8 cellular contexts compared by ENCODE assay signal in the genomic region with DNA sequence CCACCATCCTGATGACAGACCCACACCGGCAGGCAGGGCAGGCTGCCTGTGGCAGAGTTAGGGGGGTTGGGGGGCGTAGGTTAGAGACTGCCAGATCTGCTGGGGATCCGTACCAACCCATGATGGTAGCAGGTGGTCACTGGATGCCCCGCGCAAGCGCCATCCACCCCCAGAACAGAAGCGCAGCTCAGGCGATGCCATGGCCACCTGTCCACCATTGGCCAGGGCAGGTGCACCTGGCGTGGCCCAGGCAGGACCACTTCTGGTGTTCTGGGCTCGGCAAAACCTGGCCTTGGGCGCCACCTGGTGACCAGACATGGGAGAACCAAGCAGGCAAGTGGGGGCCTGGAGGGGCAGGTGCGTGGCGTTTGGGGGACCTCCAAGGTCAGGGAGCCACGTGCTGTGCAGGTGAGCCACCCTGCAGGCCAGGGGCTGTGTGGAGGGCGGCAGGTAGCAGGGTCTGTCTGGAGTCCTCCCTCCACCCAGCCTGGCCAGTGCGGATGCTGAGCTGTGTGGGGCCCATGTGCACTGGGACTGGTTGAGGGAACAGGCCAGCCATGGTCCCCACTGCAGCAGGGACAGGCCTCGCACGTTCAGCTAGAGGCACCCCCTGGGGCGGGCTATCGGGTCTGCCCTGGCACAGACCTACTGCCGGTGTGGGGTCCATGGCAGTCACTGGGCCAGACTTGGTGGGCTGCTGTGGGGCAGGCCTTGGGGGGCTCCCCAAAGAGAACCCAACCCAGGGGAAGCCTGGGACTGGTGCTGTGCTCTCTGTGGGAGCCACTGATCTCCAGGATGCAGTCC. TPM values are rescaled to one million over a fixed set of nuclear protein-coding genes. Genes with fewer than 3 reads are reported as not detected.
DNase-seq lines count a peak whose midpoint lies in the region; ATAC-seq and TF ChIP-seq lines count a peak whose summit lies in the region.

No MANE protein-coding gene starts in this region.

- no peak overlapping the region for H3K4me3 ChIP-seq in PC-3 (ENCODE audit: low read length)
- H3K4me3 ChIP-seq in fibroblast of pulmonary artery (replicated peaks; ENCODE audit: low read depth, low read length): no peak overlapping the region
- H3K4me3 ChIP-seq in thyroid gland (replicated peaks in 1 of 3): no peak overlapping the region

- H3K4me1 Mint-ChIP-seq in activated T-helper 1 cell treated with anti-CD3 and anti-CD28 coated beads, Interleukin-12 subunit alpha, Interleukin-12 subunit beta, Interleukin-2, Interleukin-4 antibody, amounts not matched to agents 30 ng/mL and 10 ng/mL and 1 ng/mL, durations not matched to agents 14 hours and 24 hours and 36 hours (ENCODE audit: low read depth): no peaks in the 10 kb centered on the region
- peaks cover 30% of the 10 kb centered on the region for H3K4me1 Mint-ChIP-seq in osteocyte (ENCODE audit: unreplicated experiment)

- no peaks in the 10 kb centered on the region for H4K20me1 ChIP-seq in PC-3 (ENCODE audit: low read length)

- no peaks in the 10 kb centered on the region for H3K9me3 ChIP-seq in PC-3 (ENCODE audit: low read length)
- H3K9me3 ChIP-seq in thyroid gland: no peaks in the 10 kb centered on the region

- peak; percentile 87 for DNase-seq in COR-L47 (lab: John Stamatoyannopoulos, UW)
- DNase-seq in HT-29 (ENCODE audit: low spot score): peak; percentile 75
- peak; percentile 76 for DNase-seq in PC-3
- peak; percentile 61 for DNase-seq in activated T-helper 1 cell treated with anti-CD3 and anti-CD28 coated beads, Interleukin-12 subunit alpha, Interleukin-12 subunit beta, Interleukin-2, Interleukin-4 antibody, amounts not matched to agents 30 ng/mL and 10 ng/mL and 1 ng/mL, durations not matched to agents 14 hours and 24 hours and 36 hours (ENCODE audit: low spot score)
- peak; percentile 56 for DNase-seq in fibroblast of pulmonary artery (ENCODE audit: low read depth)
- DNase-seq in osteocyte (ENCODE audit: extremely low spot score, unreplicated experiment): no peak
- peak; percentile 72 to 76 for DNase-seq in thyroid gland

- H3K27me3 ChIP-seq in PC-3 (ENCODE audit: low read length): no peaks in the 10 kb centered on the region
- no peaks in the 10 kb centered on the region for H3K27me3 ChIP-seq in thyroid gland

- H2AFZ ChIP-seq in PC-3 (ENCODE audit: low read length): no peak overlapping the region

- TF ChIP-seq CTCF in PC-3 (conservative IDR thresholded peaks at IDR 0.05; ENCODE audit: low read depth, low read length) (peak; percentile 96), fibroblast of pulmonary artery (IDR thresholded peaks at IDR 0.05; ENCODE audit: low read length, missing control alignments) (peak; percentile 81), osteocyte (IDR thresholded peaks at IDR 0.05) (peak; percentile 97), thyroid gland (IDR thresholded peaks at IDR 0.05) (peak; percentile 78 to 96 (median 92))

- H3K4me2 ChIP-seq in PC-3 (ENCODE audit: low read length): no peak overlapping the region

- WGBS in thyroid gland, 2 donors: 14 to 22% methylated on average over 9 to 13 of the region's 21 CpGs

- H3K79me2 ChIP-seq in PC-3 (ENCODE audit: low read length): no peaks in the 10 kb centered on the region

- H3K4me3 Mint-ChIP-seq in activated T-helper 1 cell treated with anti-CD3 and anti-CD28 coated beads, Interleukin-12 subunit alpha, Interleukin-12 subunit beta, Interleukin-2, Interleukin-4 antibody, amounts not matched to agents 30 ng/mL and 10 ng/mL and 1 ng/mL, durations not matched to agents 14 hours and 24 hours and 36 hours: no peak overlapping the region
- H3K4me3 Mint-ChIP-seq in osteocyte (ENCODE audit: unreplicated experiment): no peak overlapping the region

- H3K4me1 ChIP-seq in PC-3 (ENCODE audit: insufficient read depth, low read length) (peaks cover 19% of the 10 kb centered on the region), thyroid gland (peaks cover 44 to 84% of the 10 kb centered on the region in 2 donors)

- H3K27ac ChIP-seq in PC-3 (ENCODE audit: low read length) (no peak overlapping the region), thyroid gland (no peak overlapping the region)

- intact Hi-C loops in PC-3 (cut with micrococcal nuclease) (loop anchor here (1.0 kb wide), 1 partner anchor 26 kb away; no protein-coding TSS in a partner anchor), thyroid gland (cut with DNase I) (loop anchor here (2.0 kb wide), 2 partner anchors 28 to 46 kb away; no protein-coding TSS in a partner anchor)
- intact Hi-C loops in activated T-helper 1 cell treated with anti-CD3 and anti-CD28 coated beads, Interleukin-12 subunit alpha, Interleukin-12 subunit beta, Interleukin-2, Interleukin-4 antibody, amounts not matched to agents 30 ng/mL and 10 ng/mL and 1 ng/mL, durations not matched to agents 14 hours and 24 hours and 36 hours (cut with micrococcal nuclease): loop anchor here (1.0 kb wide), 2 partner anchors 29 to 47 kb away; no protein-coding TSS in a partner anchor

- no peak for TF ChIP-seq POLR2A in thyroid gland (IDR thresholded peaks at IDR 0.05)

- no peaks in the 10 kb centered on the region for H3K9me3 Mint-ChIP-seq in activated T-helper 1 cell treated with anti-CD3 and anti-CD28 coated beads, Interleukin-12 subunit alpha, Interleukin-12 subunit beta, Interleukin-2, Interleukin-4 antibody, amounts not matched to agents 30 ng/mL and 10 ng/mL and 1 ng/mL, durations not matched to agents 14 hours and 24 hours and 36 hours
- H3K9me3 Mint-ChIP-seq in osteocyte (ENCODE audit: unreplicated experiment): no peaks in the 10 kb centered on the region

- H3K27me3 Mint-ChIP-seq in activated T-helper 1 cell treated with anti-CD3 and anti-CD28 coated beads, Interleukin-12 subunit alpha, Interleukin-12 subunit beta, Interleukin-2, Interleukin-4 antibody, amounts not matched to agents 30 ng/mL and 10 ng/mL and 1 ng/mL, durations not matched to agents 14 hours and 24 hours and 36 hours (ENCODE audit: insufficient read depth): no peaks in the 10 kb centered on the region
- H3K27me3 Mint-ChIP-seq in osteocyte (ENCODE audit: unreplicated experiment): no peaks in the 10 kb centered on the region

- CTCF ChIA-PET in PC-3 (lab: Charles Lee): interaction anchor here (0.6 to 1.0 kb wide), 3 partner anchors 11 to 29 kb away, joined by 3 to 8 read pairs (median 5); no protein-coding TSS in a partner anchor

- no peaks in the 10 kb centered on the region for H3K36me3 Mint-ChIP-seq in activated T-helper 1 cell treated with anti-CD3 and anti-CD28 coated beads, Interleukin-12 subunit alpha, Interleukin-12 subunit beta, Interleukin-2, Interleukin-4 antibody, amounts not matched to agents 30 ng/mL and 10 ng/mL and 1 ng/mL, durations not matched to agents 14 hours and 24 hours and 36 hours (ENCODE audit: low read depth)
- H3K36me3 Mint-ChIP-seq in osteocyte (ENCODE audit: unreplicated experiment): no peaks in the 10 kb centered on the region

- no peak overlapping the region for H3K9ac ChIP-seq in PC-3 (ENCODE audit: low read length)

- no peaks in the 10 kb centered on the region for H3K9me2 ChIP-seq in PC-3 (replicated peaks; ENCODE audit: low read length)

- peak; percentile 75 for ATAC-seq in PC-3
- ATAC-seq in GM21528 (IDR thresholded peaks at IDR 0.05; ENCODE audit: low FRiP score, unreplicated experiment): no peak

- POLR2A ChIA-PET in PC-3 (lab: Charles Lee; ENCODE audit: unreplicated experiment): interaction anchor here (0.5 kb wide), 1 partner anchor 17 kb away, joined by 44 read pairs; no protein-coding TSS in a partner anchor

- BruUV-seq in PC-3 (replicated peaks; lab: Mats Ljungman, UMichigan): no TSS peak

- H3K27ac Mint-ChIP-seq in activated T-helper 1 cell treated with anti-CD3 and anti-CD28 coated beads, Interleukin-12 subunit alpha, Interleukin-12 subunit beta, Interleukin-2, Interleukin-4 antibody, amounts not matched to agents 30 ng/mL and 10 ng/mL and 1 ng/mL, durations not matched to agents 14 hours and 24 hours and 36 hours: no peak overlapping the region
- H3K27ac Mint-ChIP-seq in osteocyte (ENCODE audit: unreplicated experiment): no peak overlapping the region

- H3K36me3 ChIP-seq in PC-3 (ENCODE audit: low read depth, low read length) (no peaks in the 10 kb centered on the region), thyroid gland (no peaks in the 10 kb centered on the region)

- no peaks in the 10 kb centered on the region for H3F3A ChIP-seq in PC-3 (ENCODE audit: low read length, unreplicated experiment)

RNA-seq across cellular contexts. Expression of a gene that starts 15.6 kb away (rescaled TPM):
- total RNA-seq in HT-29 (2014; rRNA removed; shearing (Covaris generic)): 11.7 and 12.1 TPM in 2 replicates
- total RNA-seq in PC-3 (2014; rRNA removed) (28.1 and 33.0 TPM in 2 replicates), osteocyte (21.9 and 22.4 TPM in 2 replicates), thyroid gland (10 to 100 TPM; 39.4 to 77.5 (median 44.4) TPM)
- 33.8 and 34.1 TPM in 2 replicates for total RNA-seq in activated T-helper 1 cell treated with anti-CD3 and anti-CD28 coated beads, Interleukin-12 subunit alpha, Interleukin-12 subunit beta, Interleukin-2, Interleukin-4 antibody, amounts not matched to agents 30 ng/mL and 10 ng/mL and 1 ng/mL, durations not matched to agents 14 hours and 24 hours and 36 hours

RNA-seq across cellular contexts. Expression of a gene that starts 15.9 kb away (rescaled TPM):
- total RNA-seq in HT-29 (2014; rRNA removed; shearing (Covaris generic)): 11.2 and 15.3 TPM in 2 replicates
- total RNA-seq in PC-3 (2014; rRNA removed) (52.7 and 62.3 TPM in 2 replicates), osteocyte (41.0 and 42.0 TPM in 2 replicates), thyroid gland (10 to 100 TPM; 25.9 to 50.4 (median 33.6) TPM)
- 37.2 and 39.7 TPM in 2 replicates for total RNA-seq in activated T-helper 1 cell treated with anti-CD3 and anti-CD28 coated beads, Interleukin-12 subunit alpha, Interleukin-12 subunit beta, Interleukin-2, Interleukin-4 antibody, amounts not matched to agents 30 ng/mL and 10 ng/mL and 1 ng/mL, durations not matched to agents 14 hours and 24 hours and 36 hours

RNA-seq across cellular contexts. Expression of a gene that starts 17.9 kb away (rescaled TPM):
- total RNA-seq in HT-29 (2014; rRNA removed; shearing (Covaris generic)): 49.8 and 50.8 TPM in 2 replicates
- 51.2 and 72.9 TPM in 2 replicates for total RNA-seq in PC-3 (2014; rRNA removed)
- total RNA-seq in activated T-helper 1 cell treated with anti-CD3 and anti-CD28 coated beads, Interleukin-12 subunit alpha, Interleukin-12 subunit beta, Interleukin-2, Interleukin-4 antibody, amounts not matched to agents 30 ng/mL and 10 ng/mL and 1 ng/mL, durations not matched to agents 14 hours and 24 hours and 36 hours: 23.4 and 23.7 TPM in 2 replicates
- total RNA-seq in osteocyte: 10.9 and 11.5 TPM in 2 replicates
- 10 to 100 TPM; 14.9 to 24.4 (median 21.3) TPM for total RNA-seq in thyroid gland

RNA-seq across cellular contexts. Expression of a gene that starts 24.2 kb away (rescaled TPM):
- 446 and 513 TPM in 2 replicates for total RNA-seq in HT-29 (2014; rRNA removed; shearing (Covaris generic))
- total RNA-seq in PC-3 (2014; rRNA removed): 299 and 324 TPM in 2 replicates
- total RNA-seq in activated T-helper 1 cell treated with anti-CD3 and anti-CD28 coated beads, Interleukin-12 subunit alpha, Interleukin-12 subunit beta, Interleukin-2, Interleukin-4 antibody, amounts not matched to agents 30 ng/mL and 10 ng/mL and 1 ng/mL, durations not matched to agents 14 hours and 24 hours and 36 hours: 13.7 and 16.0 TPM in 2 replicates
- total RNA-seq in osteocyte: 25.4 and 31.4 TPM in 2 replicates
- 100 to 1,000 TPM; 190 to 373 (median 266) TPM for total RNA-seq in thyroid gland
